Comparison of ENCODE assay signal across 12 cellular contexts in the genomic region with DNA sequence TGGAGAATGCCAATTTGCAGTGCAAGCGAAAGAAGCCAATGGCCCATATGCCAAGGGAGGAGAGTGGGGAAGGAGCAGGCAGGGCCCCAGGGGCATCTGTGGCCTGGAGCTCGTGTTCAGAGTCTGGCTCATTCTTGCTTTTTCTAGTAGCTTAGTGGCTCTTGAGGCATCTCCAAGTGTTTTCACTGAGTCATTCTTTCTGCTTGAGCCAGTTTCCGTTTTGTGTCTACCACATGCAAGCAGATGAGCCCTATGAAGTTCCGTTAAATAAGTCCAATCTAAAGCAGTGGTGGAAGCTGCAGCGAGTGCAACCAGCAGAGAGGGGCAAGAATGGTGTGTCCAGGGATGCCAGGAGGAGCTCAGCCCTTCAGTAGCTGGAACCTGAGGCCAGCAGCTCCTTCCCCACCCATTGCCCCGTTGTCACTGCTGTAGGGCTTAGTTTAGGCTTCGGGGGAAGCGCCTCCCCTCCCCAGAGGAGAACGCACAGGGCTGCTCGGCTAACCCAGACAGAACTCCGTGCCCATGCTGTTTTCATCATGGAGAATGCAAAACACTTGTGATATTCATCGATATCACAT. TPM values are rescaled to one million over a fixed set of nuclear protein-coding genes. Genes with fewer than 3 reads are reported as not detected.
DNase-seq lines count a peak whose midpoint lies in the region; ATAC-seq and TF ChIP-seq lines count a peak whose summit lies in the region.
"Had no signal": no experiment of that assay in that cellular context is flagged by ENCODE, and none has a peak within 500 bp of the region (broad histone marks: within the 10 kb centered on the region; RNA-seq: fewer than 3 reads in every experiment).

No MANE protein-coding gene starts in this region.

- no peak for TF ChIP-seq CTCF in activated CD8-positive, alpha-beta T cell treated with anti-CD3 and anti-CD28 coated beads for 36 hours (IDR thresholded peaks at IDR 0.05)

- peaks cover 46% of the 10 kb centered on the region for H3K4me1 ChIP-seq in skeletal muscle satellite cell (ENCODE audit: control insufficient read depth, insufficient read depth, low read length)
- no peaks in the 10 kb centered on the region for H3K4me1 ChIP-seq in CD8-positive, alpha-beta memory T cell (ENCODE audit: insufficient read depth, low read length)

- H3K27me3 ChIP-seq in skeletal muscle satellite cell (ENCODE audit: control insufficient read depth, insufficient read depth, low read length) = no peaks in the 10 kb centered on the region
- no peaks in the 10 kb centered on the region for H3K27me3 ChIP-seq in CD8-positive, alpha-beta memory T cell (ENCODE audit: insufficient read depth, low read length, poor library complexity, severe bottlenecking)

- peak overlapping the region; percentile 30 for H3K4me3 ChIP-seq in skeletal muscle satellite cell (ENCODE audit: low read length)
- no peak overlapping the region for H3K4me3 ChIP-seq in CD8-positive, alpha-beta memory T cell (ENCODE audit: low read length)

- peak; percentile 30 for ATAC-seq in activated CD8-positive, alpha-beta T cell treated with anti-CD3 and anti-CD28 coated beads for 36 hours
- ATAC-seq in activated CD8-positive, alpha-beta T cell treated with anti-CD3 and anti-CD28 coated beads, Interleukin-2, amount 10 ng/mL, durations not matched to agents 7 days and 5 days = no peak
- no peak for ATAC-seq in HG03378 (IDR thresholded peaks at IDR 0.05; ENCODE audit: unreplicated experiment)

- POLR2A ChIA-PET in activated CD8-positive, alpha-beta T cell treated with anti-CD3 and anti-CD28 coated beads for 36 hours (lab: Charles Lee) = no interaction called here
- POLR2A ChIA-PET in activated CD8-positive, alpha-beta T cell treated with anti-CD3 and anti-CD28 coated beads, Interleukin-2, amount 10 ng/mL, durations not matched to agents 7 days and 5 days (lab: Charles Lee) = no interaction called here
- POLR2A ChIA-PET in CD8-positive, alpha-beta memory T cell (lab: Charles Lee) = no interaction called here

- H3K4me3 Mint-ChIP-seq in activated CD8-positive, alpha-beta T cell treated with anti-CD3 and anti-CD28 coated beads for 36 hours = no peak overlapping the region
- no peak overlapping the region for H3K4me3 Mint-ChIP-seq in activated CD8-positive, alpha-beta T cell treated with anti-CD3 and anti-CD28 coated beads, Interleukin-2, amount 10 ng/mL, durations not matched to agents 7 days and 5 days
- no peak overlapping the region for H3K4me3 Mint-ChIP-seq in CD8-positive, alpha-beta memory T cell

- H3K4me2 ChIP-seq in skeletal muscle satellite cell (ENCODE audit: low read length) = peak overlapping the region; percentile 66

- H3K27ac ChIP-seq in CD8-positive, alpha-beta memory T cell (ENCODE audit: low read depth, low read length) = no peak overlapping the region

- H3K36me3 ChIP-seq in skeletal muscle satellite cell (ENCODE audit: insufficient read depth, low read length) = no peaks in the 10 kb centered on the region
- no peaks in the 10 kb centered on the region for H3K36me3 ChIP-seq in CD8-positive, alpha-beta memory T cell (ENCODE audit: insufficient read depth, low read length)

- DNase-seq in activated CD8-positive, alpha-beta T cell treated with anti-CD3 and anti-CD28 coated beads for 36 hours = no peak
- DNase-seq in activated CD8-positive, alpha-beta T cell treated with anti-CD3 and anti-CD28 coated beads, Interleukin-2, amount 10 ng/mL, durations not matched to agents 7 days and 5 days = no peak
- DNase-seq in MV-4-11 (lab: John Stamatoyannopoulos, UW) (peak; percentile 95), fibroblast of gingiva (ENCODE audit: low read depth) (peak; percentile 93)
- no peak for DNase-seq in stimulated activated CD4-positive, alpha-beta T cell treated with anti-CD3 and anti-CD28 coated beads, Interleukin-4, amount 100 ng/mL, for 4 hours
- no peak for DNase-seq in CD8-positive, alpha-beta memory T cell
- DNase-seq: central memory CD4-positive, alpha-beta T cell; mesendoderm; NCI-H69 had no signal

- H3K9ac ChIP-seq in skeletal muscle satellite cell (ENCODE audit: low read depth, low read length) = peak overlapping the region; percentile 65

- H3K36me3 Mint-ChIP-seq in activated CD8-positive, alpha-beta T cell treated with anti-CD3 and anti-CD28 coated beads for 36 hours (ENCODE audit: low read depth) = no peaks in the 10 kb centered on the region
- H3K36me3 Mint-ChIP-seq in activated CD8-positive, alpha-beta T cell treated with anti-CD3 and anti-CD28 coated beads, Interleukin-2, amount 10 ng/mL, durations not matched to agents 7 days and 5 days (ENCODE audit: low read depth) = no peaks in the 10 kb centered on the region
- no peaks in the 10 kb centered on the region for H3K36me3 Mint-ChIP-seq in CD8-positive, alpha-beta memory T cell

- no peak overlapping the region for H3K27ac Mint-ChIP-seq in activated CD8-positive, alpha-beta T cell treated with anti-CD3 and anti-CD28 coated beads for 36 hours
- H3K27ac Mint-ChIP-seq in activated CD8-positive, alpha-beta T cell treated with anti-CD3 and anti-CD28 coated beads, Interleukin-2, amount 10 ng/mL, durations not matched to agents 7 days and 5 days = no peak overlapping the region
- no peak overlapping the region for H3K27ac Mint-ChIP-seq in CD8-positive, alpha-beta memory T cell

- no peaks in the 10 kb centered on the region for H3K9me3 Mint-ChIP-seq in activated CD8-positive, alpha-beta T cell treated with anti-CD3 and anti-CD28 coated beads for 36 hours
- no peaks in the 10 kb centered on the region for H3K9me3 Mint-ChIP-seq in activated CD8-positive, alpha-beta T cell treated with anti-CD3 and anti-CD28 coated beads, Interleukin-2, amount 10 ng/mL, durations not matched to agents 7 days and 5 days (ENCODE audit: insufficient read depth)
- H3K9me3 Mint-ChIP-seq in CD8-positive, alpha-beta memory T cell = no peaks in the 10 kb centered on the region

- peaks cover 6% of the 10 kb centered on the region for H3K4me1 Mint-ChIP-seq in activated CD8-positive, alpha-beta T cell treated with anti-CD3 and anti-CD28 coated beads for 36 hours (ENCODE audit: low read depth)
- H3K4me1 Mint-ChIP-seq in activated CD8-positive, alpha-beta T cell treated with anti-CD3 and anti-CD28 coated beads, Interleukin-2, amount 10 ng/mL, durations not matched to agents 7 days and 5 days (ENCODE audit: low read depth) = peaks cover 7% of the 10 kb centered on the region
- H3K4me1 Mint-ChIP-seq in CD8-positive, alpha-beta memory T cell = peaks cover 0 to 1% (median 0%) of the 10 kb centered on the region in 3 donors

- intact Hi-C loops in activated CD8-positive, alpha-beta T cell treated with anti-CD3 and anti-CD28 coated beads for 36 hours (cut with micrococcal nuclease) = no loop called here

- no peaks in the 10 kb centered on the region for H3K27me3 Mint-ChIP-seq in activated CD8-positive, alpha-beta T cell treated with anti-CD3 and anti-CD28 coated beads for 36 hours
- no peaks in the 10 kb centered on the region for H3K27me3 Mint-ChIP-seq in activated CD8-positive, alpha-beta T cell treated with anti-CD3 and anti-CD28 coated beads, Interleukin-2, amount 10 ng/mL, durations not matched to agents 7 days and 5 days (ENCODE audit: low read depth)
- H3K27me3 Mint-ChIP-seq in CD8-positive, alpha-beta memory T cell = peaks cover under 1 to 3% of the 10 kb centered on the region in 2 donors

- no peaks in the 10 kb centered on the region for H3K9me3 ChIP-seq in skeletal muscle satellite cell (replicated peaks; ENCODE audit: low read length)
- no peaks in the 10 kb centered on the region for H3K9me3 ChIP-seq in CD8-positive, alpha-beta memory T cell (ENCODE audit: low read length)

- CTCF ChIA-PET in activated CD8-positive, alpha-beta T cell treated with anti-CD3 and anti-CD28 coated beads for 36 hours (lab: Charles Lee) = no interaction called here
- CTCF ChIA-PET in activated CD8-positive, alpha-beta T cell treated with anti-CD3 and anti-CD28 coated beads, Interleukin-2, amount 10 ng/mL, durations not matched to agents 7 days and 5 days (lab: Charles Lee) = no interaction called here
- CTCF ChIA-PET in CD8-positive, alpha-beta memory T cell (lab: Charles Lee) = no interaction called here

RNA-seq across cellular contexts. Expression of gene EBF3, which starts 57.4 kb away (rescaled TPM):
- total RNA-seq in activated CD8-positive, alpha-beta T cell treated with anti-CD3 and anti-CD28 coated beads for 36 hours = not detected
- not detected for total RNA-seq in activated CD8-positive, alpha-beta T cell treated with anti-CD3 and anti-CD28 coated beads, Interleukin-2, amount 10 ng/mL, durations not matched to agents 7 days and 5 days
- total RNA-seq in skeletal muscle satellite cell (2012; rRNA removed) = 12.9 and 16.2 TPM in 2 replicates
- not detected for total RNA-seq in CD8-positive, alpha-beta memory T cell
- polyA plus RNA-seq in CD8-positive, alpha-beta memory T cell = not detected
- total RNA-seq: T-helper 1 cell treated with Interleukin-12 subunit alpha and Interleukin-12 subunit beta and Interleukin-4 antibody, amounts not matched to agents 30 ng/mL and 1 ng/mL, for 36 hours had no signal

Comparison
In these comparisons a context has a peak if more than half of its experiments do, and no peak if none do; other contexts are left out.
1. DNase-seq: peak in MV-4-11 (single experiment) and fibroblast of gingiva (single experiment); none in activated CD8-positive, alpha-beta T cell treated with anti-CD3 and anti-CD28 coated beads for 36 hours (single experiment), activated CD8-positive, alpha-beta T cell treated with anti-CD3 and anti-CD28 coated beads, Interleukin-2, amount 10 ng/mL, durations not matched to agents 7 days and 5 days (single experiment), stimulated activated CD4-positive, alpha-beta T cell treated with anti-CD3 and anti-CD28 coated beads, Interleukin-4, amount 100 ng/mL, for 4 hours (0 of 2) and CD8-positive, alpha-beta memory T cell (0 of 5).